ENCODE assay signal across 8 cellular contexts in genomic region chr2:7672027-7672684, GRCh38.
DNase-seq lines count a peak whose midpoint lies in the region; ATAC-seq and TF ChIP-seq lines count a peak whose summit lies in the region.

No MANE protein-coding gene starts in this region.

- ATAC-seq in HG02571 (IDR thresholded peaks at IDR 0.05; ENCODE audit: unreplicated experiment) (no peak), HG03159 (IDR thresholded peaks at IDR 0.05; ENCODE audit: unreplicated experiment) (no peak)

- H3K4me1 Mint-ChIP-seq in activated T-cell treated with anti-CD3 and anti-CD28 coated beads, Interleukin-2, amount 50 U/mL, for 24 hours (ENCODE audit: low read depth) = peaks cover 62% of the 10 kb centered on the region

- H3K36me3 Mint-ChIP-seq in activated T-cell treated with anti-CD3 and anti-CD28 coated beads, Interleukin-2, amount 50 U/mL, for 24 hours (ENCODE audit: low read depth) = peaks cover 16% of the 10 kb centered on the region

- DNase-seq in NCI-H748 (lab: John Stamatoyannopoulos, UW; ENCODE audit: unreplicated experiment) (peak; percentile 75), germinal center (ENCODE audit: low spot score) (peak; percentile 53), DMS79 treated with DMSO at 0.1 percent for 48 hours (lab: John Stamatoyannopoulos, UW) (no peak)
- DNase-seq in activated T-cell treated with anti-CD3 and anti-CD28 coated beads, Interleukin-2, amount 50 U/mL, for 24 hours = peak; percentile 77
- peak; percentile 51 to 54 (median 53) for DNase-seq in stimulated activated CD4-positive, alpha-beta T cell treated with anti-CD3 and anti-CD28 coated beads, Interleukin-12 subunit alpha, Interleukin-12 subunit beta, amount 100 ng/mL, for 48 hours (ENCODE audit: low read depth in 2 of 3, low spot score in 1 of 3)

- peaks cover 10% of the 10 kb centered on the region for H3K9me3 Mint-ChIP-seq in activated T-cell treated with anti-CD3 and anti-CD28 coated beads, Interleukin-2, amount 50 U/mL, for 24 hours

- H3K4me3 Mint-ChIP-seq in activated T-cell treated with anti-CD3 and anti-CD28 coated beads, Interleukin-2, amount 50 U/mL, for 24 hours = peak overlapping the region; percentile 52

- H3K27ac Mint-ChIP-seq in activated T-cell treated with anti-CD3 and anti-CD28 coated beads, Interleukin-2, amount 50 U/mL, for 24 hours = peak overlapping the region; percentile 92

- peak; percentile 75 for TF ChIP-seq CTCF in GM12874 (IDR thresholded peaks at IDR 0.05; ENCODE audit: insufficient read depth, low read depth, low read length)

- no peaks in the 10 kb centered on the region for H3K27me3 Mint-ChIP-seq in activated T-cell treated with anti-CD3 and anti-CD28 coated beads, Interleukin-2, amount 50 U/mL, for 24 hours
